ENCODE assay signal across 7 cellular contexts in the genomic region with DNA sequence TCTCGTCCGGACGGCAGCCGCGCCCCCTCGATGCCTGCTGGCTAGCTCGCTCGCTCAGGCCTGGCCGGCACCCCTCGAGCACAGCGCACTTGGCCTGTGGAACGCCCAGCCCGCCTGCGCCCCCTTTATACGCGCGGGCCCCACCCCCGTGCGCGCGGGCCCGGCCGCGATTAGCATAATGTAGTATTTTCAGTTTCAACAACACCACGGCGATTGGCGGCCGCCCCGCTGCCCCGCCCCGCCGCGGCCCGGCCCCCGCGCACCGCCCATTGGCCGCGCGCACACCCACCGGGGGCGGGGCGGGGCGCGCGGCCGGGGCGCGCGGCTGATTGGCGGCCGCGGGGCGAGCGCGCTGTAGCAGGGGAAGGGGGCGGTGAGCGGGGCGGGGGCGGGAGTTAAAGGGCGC. TPM values are rescaled to one million over a fixed set of nuclear protein-coding genes. Genes with fewer than 3 reads are reported as not detected.
DNase-seq lines count a peak whose midpoint lies in the region; ATAC-seq, FAIRE-seq and TF ChIP-seq lines count a peak whose summit lies in the region.

TSS of gene CDKN1C (minus strand) at position 100 of the 406 bp plus-strand sequence. CDS start 319 bp downstream, outside the sequence.

- H2AFZ ChIP-seq in keratinocyte (ENCODE audit: control insufficient read depth, low read length), result peak within 1 kb of the TSS; percentile 68

- H3K4me2 ChIP-seq in keratinocyte (ENCODE audit: control insufficient read depth, extremely low read depth, insufficient read depth, low read depth, low read length), result peak within 1 kb of the TSS; percentile 84

- no peak within 1 kb of the TSS for H3K27ac ChIP-seq in keratinocyte (ENCODE audit: control insufficient read depth, insufficient read depth, low read length)

- H3K27me3 ChIP-seq in keratinocyte (ENCODE audit: control insufficient read depth, extremely low read depth, insufficient read depth, low read length), result peaks cover 49% of the 10 kb centered on the region

- peaks cover 2% of the 10 kb centered on the region for H4K20me1 ChIP-seq in keratinocyte (ENCODE audit: control insufficient read depth, extremely low read depth, insufficient read depth, low read length)

- FAIRE-seq in keratinocyte (lab: Jason Lieb, UNC), result no peak

- H3K9me1 ChIP-seq in keratinocyte (ENCODE audit: control insufficient read depth, extremely low read depth, insufficient read depth, low read length), result no peaks in the 10 kb centered on the region

- H3K4me1 ChIP-seq in keratinocyte (ENCODE audit: control insufficient read depth, extremely low read depth, insufficient read depth, low read length), result peaks cover 7% of the 10 kb centered on the region

- H3K9me3 ChIP-seq in keratinocyte (ENCODE audit: control insufficient read depth, low read depth, low read length), result no peaks in the 10 kb centered on the region

- no peaks in the 10 kb centered on the region for H3K36me3 ChIP-seq in keratinocyte (ENCODE audit: control insufficient read depth in 2 of 2, extremely low read depth in 1 of 2, insufficient read depth in 2 of 2, low read length in 2 of 2)

- ATAC-seq in GM18511 (IDR thresholded peaks at IDR 0.05; ENCODE audit: unreplicated experiment) (peak; percentile 77), HG02938 (IDR thresholded peaks at IDR 0.05; ENCODE audit: unreplicated experiment) (peak; percentile 73)

- H3K4me3 ChIP-seq in keratinocyte (ENCODE audit: control insufficient read depth in 2 of 3, extremely low read depth in 1 of 3, insufficient read depth in 2 of 3, low read depth in 1 of 3, low read length in 3 of 3), result peak within 1 kb of the TSS; percentile 42 to 64 (median 57)

- peak; percentile 27 for DNase-seq in NCI-H2029 treated with DMSO at 0.1 percent for 48 hours (lab: John Stamatoyannopoulos, UW)
- peak; percentile 80 for DNase-seq in activated CD4-positive, CD25-positive, alpha-beta regulatory T cell treated with anti-CD3 and anti-CD28 coated beads, Interleukin-2, amount 50 U/mL, for 72 hours
- peak; percentile 84 for DNase-seq in central memory CD4-positive, alpha-beta T cell
- no peak for DNase-seq in keratinocyte (ENCODE audit: low read depth, low spot score)
- DNase-seq in stimulated activated CD4-positive, alpha-beta T cell treated with anti-CD3 and anti-CD28 coated beads, Interleukin-15, amount 100 ng/mL, for 24 hours, result peak; percentile 81

- dilution Hi-C loops in keratinocyte (cut with MboI; ENCODE audit: extremely low pct_ligation_motif_present, low sequenced_read_pairs), result no loop called here

- no peak within 1 kb of the TSS for H3K9ac ChIP-seq in keratinocyte (ENCODE audit: control insufficient read depth, extremely low read depth, insufficient read depth, low read length)

- no peaks in the 10 kb centered on the region for H3K79me2 ChIP-seq in keratinocyte (ENCODE audit: control insufficient read depth, insufficient read depth, low read length)

- no peak for TF ChIP-seq CTCF in keratinocyte (optimal IDR thresholded peaks at IDR 0.05 in 1 of 3, IDR thresholded peaks at IDR 0.05 in 1 of 3, conservative IDR thresholded peaks at IDR 0.05 in 1 of 3; ENCODE audit: extremely low read depth in 1 of 3, insufficient read depth in 2 of 3, low read length in 3 of 3)

RNA-seq across cellular contexts. Expression of gene CDKN1C, which starts in this region (rescaled TPM):
- 0.06 to 0.49 TPM (median 0.37 TPM) in 3 replicates for polyA plus RNA-seq in keratinocyte
- polyA plus RNA-seq in keratinocyte (2011; ENCODE audit: low read depth), result 9.8 TPM
- polyA plus RNA-seq in keratinocyte (2011; cell fraction: cytosol; rRNA removed), result 0.21 and 0.24 TPM in 2 replicates
- polyA plus RNA-seq in keratinocyte (2011; cell fraction: nucleus; rRNA removed), result 0.23 and 0.27 TPM in 2 replicates
- polyA plus RNA-seq in keratinocyte (2012; ENCODE audit: low replicate concordance), result 0.26 and 7.1 TPM in 2 replicates
- not detected in 3 replicates for polyA minus RNA-seq in keratinocyte
- polyA minus RNA-seq in keratinocyte (2011; cell fraction: cytosol; rRNA and poly(A)+ RNA removed), result 2.9 TPM
- 0.31 and 0.84 TPM in 2 replicates for polyA minus RNA-seq in keratinocyte (2011; cell fraction: nucleus; rRNA and poly(A)+ RNA removed)
